In the genomic region with DNA sequence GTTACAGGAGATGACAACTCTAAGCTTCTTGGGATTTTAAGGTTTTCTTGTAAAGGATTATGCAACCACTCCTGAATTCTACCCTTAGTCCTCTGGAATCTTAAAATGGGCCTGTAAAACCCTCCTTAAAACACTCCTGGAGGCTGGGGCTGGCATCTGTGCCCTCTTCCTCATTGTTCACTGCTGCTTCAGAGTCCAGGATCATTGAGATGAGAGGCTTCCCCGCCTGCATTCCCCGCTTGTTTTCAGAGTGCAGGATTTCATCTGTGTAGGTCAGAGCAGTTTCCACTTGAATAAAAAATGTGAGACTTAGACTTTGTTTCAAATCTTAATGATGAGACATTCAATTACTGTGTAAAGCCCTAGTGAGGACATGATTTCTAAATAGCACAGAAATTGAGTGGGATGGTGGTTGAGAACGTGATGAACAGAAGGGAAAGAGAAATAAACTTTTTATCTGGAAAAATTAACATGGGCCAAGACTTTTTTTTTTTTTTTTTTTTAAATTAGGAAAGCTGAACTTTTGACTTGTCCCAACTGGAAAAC, we compare ENCODE assay signal across 16 cellular contexts. TPM values are rescaled to one million over a fixed set of nuclear protein-coding genes. Genes with fewer than 3 reads are reported as not detected.
DNase-seq lines count a peak whose midpoint lies in the region; ATAC-seq and TF ChIP-seq lines count a peak whose summit lies in the region.
"Had no signal": no experiment of that assay in that cellular context is flagged by ENCODE, and none has a peak within 500 bp of the region (broad histone marks: within the 10 kb centered on the region; RNA-seq: fewer than 3 reads in every experiment).

No MANE protein-coding gene starts in this region.

- no peaks in the 10 kb centered on the region for H3K27me3 Mint-ChIP-seq in activated T-helper 2 cell treated with anti-CD3 and anti-CD28 coated beads, Interferon-gamma antibody, Interleukin-2, Interleukin-4, amounts not matched to agents 10 μg/mL and 5 μg/mL and 100 μg/mL, durations not matched to agents 14 hours and 24 hours and 36 hours (ENCODE audit: low read depth)
- no peaks in the 10 kb centered on the region for H3K27me3 Mint-ChIP-seq in activated naive CD8-positive, alpha-beta T cell treated with anti-CD3 and anti-CD28 coated beads for 36 hours
- H3K27me3 Mint-ChIP-seq: activated CD8-positive, alpha-beta memory T cell treated with anti-CD3 and anti-CD28 coated beads, Interleukin-2, amount 10 ng/mL, durations not matched to agents 7 days and 5 days; progenitor cell of endocrine pancreas had no signal

- TF ChIP-seq POLR2A in esophagus squamous epithelium (IDR thresholded peaks at IDR 0.05) (no peak), upper lobe of left lung (IDR thresholded peaks at IDR 0.05) (no peak)

- peak; percentile 66 to 89 for ATAC-seq in upper lobe of left lung (ENCODE audit: low FRiP score in 2 of 2)
- ATAC-seq: activated CD8-positive, alpha-beta memory T cell treated with anti-CD3 and anti-CD28 coated beads, Interleukin-2, amount 10 ng/mL, durations not matched to agents 7 days and 5 days had no signal

- H3K4me3 ChIP-seq in esophagus squamous epithelium (no peak overlapping the region), muscle layer of duodenum (ENCODE audit: low read depth in 1 of 2, low read length in 2 of 2) (no peak overlapping the region), upper lobe of left lung (no peak overlapping the region)
- H3K4me3 ChIP-seq: PC-9 had no signal

- no peak overlapping the region for H3K27ac Mint-ChIP-seq in activated T-helper 2 cell treated with anti-CD3 and anti-CD28 coated beads, Interferon-gamma antibody, Interleukin-2, Interleukin-4, amounts not matched to agents 10 μg/mL and 5 μg/mL and 100 μg/mL, durations not matched to agents 14 hours and 24 hours and 36 hours
- H3K27ac Mint-ChIP-seq in activated naive CD8-positive, alpha-beta T cell treated with anti-CD3 and anti-CD28 coated beads for 36 hours: no peak overlapping the region
- H3K27ac Mint-ChIP-seq: activated CD8-positive, alpha-beta memory T cell treated with anti-CD3 and anti-CD28 coated beads, Interleukin-2, amount 10 ng/mL, durations not matched to agents 7 days and 5 days; progenitor cell of endocrine pancreas had no signal

- no peaks in the 10 kb centered on the region for H3K9me3 Mint-ChIP-seq in activated T-helper 2 cell treated with anti-CD3 and anti-CD28 coated beads, Interferon-gamma antibody, Interleukin-2, Interleukin-4, amounts not matched to agents 10 μg/mL and 5 μg/mL and 100 μg/mL, durations not matched to agents 14 hours and 24 hours and 36 hours
- peaks cover 3% of the 10 kb centered on the region for H3K9me3 Mint-ChIP-seq in activated naive CD8-positive, alpha-beta T cell treated with anti-CD3 and anti-CD28 coated beads for 36 hours
- H3K9me3 Mint-ChIP-seq: H9 had no signal

- TF ChIP-seq EP300 in upper lobe of left lung (IDR thresholded peaks at IDR 0.05): no peak

- H3K4me1 ChIP-seq in esophagus squamous epithelium: peaks cover 0 to 26% (median 14%) of the 10 kb centered on the region in 3 donors
- H3K4me1 ChIP-seq in muscle layer of duodenum (ENCODE audit: control insufficient read depth in 1 of 2, insufficient read depth in 2 of 2, low read length in 2 of 2): peaks cover 5% of the 10 kb centered on the region in 2 donors
- H3K4me1 ChIP-seq in upper lobe of left lung: peaks cover 4 to 23% (median 5%) of the 10 kb centered on the region in 4 donors

- H3K9me3 ChIP-seq in esophagus squamous epithelium (no peaks in the 10 kb centered on the region), muscle layer of duodenum (ENCODE audit: control insufficient read depth in 1 of 2, low read length in 2 of 2) (no peaks in the 10 kb centered on the region), upper lobe of left lung (no peaks in the 10 kb centered on the region)

- H3K27me3 ChIP-seq in esophagus squamous epithelium (no peaks in the 10 kb centered on the region), muscle layer of duodenum (ENCODE audit: low read depth, low read length) (no peaks in the 10 kb centered on the region), upper lobe of left lung (no peaks in the 10 kb centered on the region)

- H3K36me3 Mint-ChIP-seq in activated T-helper 2 cell treated with anti-CD3 and anti-CD28 coated beads, Interferon-gamma antibody, Interleukin-2, Interleukin-4, amounts not matched to agents 10 μg/mL and 5 μg/mL and 100 μg/mL, durations not matched to agents 14 hours and 24 hours and 36 hours (ENCODE audit: low read depth): no peaks in the 10 kb centered on the region
- peaks cover 25% of the 10 kb centered on the region for H3K36me3 Mint-ChIP-seq in activated naive CD8-positive, alpha-beta T cell treated with anti-CD3 and anti-CD28 coated beads for 36 hours
- H3K36me3 Mint-ChIP-seq: activated CD8-positive, alpha-beta memory T cell treated with anti-CD3 and anti-CD28 coated beads, Interleukin-2, amount 10 ng/mL, durations not matched to agents 7 days and 5 days had no signal

- 21 to 28% methylated on average over 3 of the region's 3 CpGs for WGBS in esophagus squamous epithelium, 2 donors
- WGBS in upper lobe of left lung, 2 donors: 51 to 69% methylated on average over 3 of the region's 3 CpGs

- intact Hi-C loops in esophagus squamous epithelium (cut with DNase I): no loop called here
- intact Hi-C loops in activated T-helper 2 cell treated with anti-CD3 and anti-CD28 coated beads, Interferon-gamma antibody, Interleukin-2, Interleukin-4, amounts not matched to agents 10 μg/mL and 5 μg/mL and 100 μg/mL, durations not matched to agents 14 hours and 24 hours and 36 hours (cut with micrococcal nuclease): no loop called here

- H3K27ac ChIP-seq in esophagus squamous epithelium: peak overlapping the region; percentile 18 to 61 (median 38)
- H3K27ac ChIP-seq in muscle layer of duodenum (ENCODE audit: low read length): peak overlapping the region; percentile 49
- peak overlapping the region; percentile 35 to 50 (median 42) for H3K27ac ChIP-seq in upper lobe of left lung
- H3K27ac ChIP-seq: KMS-11, PC-9 had no signal

- H3K36me3 ChIP-seq in esophagus squamous epithelium: peaks cover 0 to 25% (median 0%) of the 10 kb centered on the region in 3 donors
- H3K36me3 ChIP-seq in muscle layer of duodenum (ENCODE audit: control insufficient read depth in 1 of 2, insufficient read depth in 2 of 2, low read length in 2 of 2): peaks cover 0 to 8% of the 10 kb centered on the region in 2 donors
- peaks cover 0 to 5% (median 1%) of the 10 kb centered on the region in 4 donors for H3K36me3 ChIP-seq in upper lobe of left lung

- TF ChIP-seq CTCF in esophagus squamous epithelium (IDR thresholded peaks at IDR 0.05): no peak
- no peak for TF ChIP-seq CTCF in upper lobe of left lung (IDR thresholded peaks at IDR 0.05)

- no peaks in the 10 kb centered on the region for H3K4me1 Mint-ChIP-seq in activated T-helper 2 cell treated with anti-CD3 and anti-CD28 coated beads, Interferon-gamma antibody, Interleukin-2, Interleukin-4, amounts not matched to agents 10 μg/mL and 5 μg/mL and 100 μg/mL, durations not matched to agents 14 hours and 24 hours and 36 hours (ENCODE audit: low read depth)
- H3K4me1 Mint-ChIP-seq in activated naive CD8-positive, alpha-beta T cell treated with anti-CD3 and anti-CD28 coated beads for 36 hours: peaks cover 19% of the 10 kb centered on the region
- H3K4me1 Mint-ChIP-seq: activated CD8-positive, alpha-beta memory T cell treated with anti-CD3 and anti-CD28 coated beads, Interleukin-2, amount 10 ng/mL, durations not matched to agents 7 days and 5 days had no signal

- DNase-seq in NCI-H510A treated with DMSO at 0.1 percent for 48 hours (lab: John Stamatoyannopoulos, UW) (peak; percentile 13), NCI-H510A (lab: John Stamatoyannopoulos, UW) (no peak), esophagus squamous epithelium (lab: John Stamatoyannopoulos, UW) (no peak), upper lobe of left lung (peak in 1 of 2 donors; percentile 63), T-helper 2 cell (no peak)
- no peak for DNase-seq in activated T-helper 2 cell treated with anti-CD3 and anti-CD28 coated beads, Interferon-gamma antibody, Interleukin-2, Interleukin-4, amounts not matched to agents 10 μg/mL and 5 μg/mL and 100 μg/mL, durations not matched to agents 14 hours and 24 hours and 36 hours (ENCODE audit: low spot score)
- DNase-seq in activated naive CD8-positive, alpha-beta T cell treated with anti-CD3 and anti-CD28 coated beads for 36 hours: no peak
- DNase-seq: 8988T; activated CD8-positive, alpha-beta memory T cell treated with anti-CD3 and anti-CD28 coated beads, Interleukin-2, amount 10 ng/mL, durations not matched to agents 7 days and 5 days; activated naive CD4-positive, alpha-beta T cell treated with anti-CD3 and anti-CD28 coated beads, Interleukin-2, amount 50 U/mL, for 16 hours; H9; NCI-H1105 treated with DMSO at 0.1 percent for 48 hours had no signal

- no peak overlapping the region for H3K4me3 Mint-ChIP-seq in activated T-helper 2 cell treated with anti-CD3 and anti-CD28 coated beads, Interferon-gamma antibody, Interleukin-2, Interleukin-4, amounts not matched to agents 10 μg/mL and 5 μg/mL and 100 μg/mL, durations not matched to agents 14 hours and 24 hours and 36 hours (ENCODE audit: low read depth)
- H3K4me3 Mint-ChIP-seq in activated naive CD8-positive, alpha-beta T cell treated with anti-CD3 and anti-CD28 coated beads for 36 hours: no peak overlapping the region
- H3K4me3 Mint-ChIP-seq: activated CD8-positive, alpha-beta memory T cell treated with anti-CD3 and anti-CD28 coated beads, Interleukin-2, amount 10 ng/mL, durations not matched to agents 7 days and 5 days; H9 had no signal

RNA-seq across cellular contexts. Expression of a gene that starts 40.4 kb away (rescaled TPM):
- total RNA-seq in esophagus squamous epithelium (10 to 100 TPM in 3 of 4 donors, 1 to 10 TPM in 1; 8.4 to 33.8 (median 24.2) TPM), upper lobe of left lung (10 to 100 TPM; 12.8 to 29.2 (median 18.3) TPM)
- total RNA-seq in activated T-helper 2 cell treated with anti-CD3 and anti-CD28 coated beads, Interferon-gamma antibody, Interleukin-2, Interleukin-4, amounts not matched to agents 10 μg/mL and 5 μg/mL and 100 μg/mL, durations not matched to agents 14 hours and 24 hours and 36 hours: 1.5 TPM in 2 replicates
- 1 to 10 TPM; 5.3 to 5.5 TPM for total RNA-seq in activated naive CD8-positive, alpha-beta T cell treated with anti-CD3 and anti-CD28 coated beads for 36 hours
